19 cellular contexts compared by ENCODE assay signal in genomic region chr7:13021971-13022370, GRCh38.
"Had no signal": no experiment of that assay in that cellular context is flagged by ENCODE, and none has a peak within 500 bp of the region (broad histone marks: within the 10 kb centered on the region; RNA-seq: fewer than 3 reads in every experiment).

No MANE protein-coding gene starts in this region.

- H3K36me3 ChIP-seq: ovary, right atrium auricular region, suprapubic skin, thyroid gland had no signal

- H3K27ac Mint-ChIP-seq: dendritic cell treated with granulocyte-macrophage colony-stimulating factor and Interleukin-4, amounts not matched to agents 40 ng/mL and 50 ng/mL, for 4 days; naive thymus-derived CD4-positive, alpha-beta T cell; type B pancreatic cell had no signal

- H3K9me3 Mint-ChIP-seq: dendritic cell treated with granulocyte-macrophage colony-stimulating factor and Interleukin-4, amounts not matched to agents 40 ng/mL and 50 ng/mL, for 4 days; type B pancreatic cell had no signal

- H3K4me3 Mint-ChIP-seq: dendritic cell treated with granulocyte-macrophage colony-stimulating factor and Interleukin-4, amounts not matched to agents 40 ng/mL and 50 ng/mL, for 4 days; naive thymus-derived CD4-positive, alpha-beta T cell; nephron progenitor cell; type B pancreatic cell had no signal

- H3K27me3 Mint-ChIP-seq: dendritic cell treated with granulocyte-macrophage colony-stimulating factor and Interleukin-4, amounts not matched to agents 40 ng/mL and 50 ng/mL, for 4 days; type B pancreatic cell had no signal

- H3K36me3 Mint-ChIP-seq: naive thymus-derived CD4-positive, alpha-beta T cell; type B pancreatic cell had no signal

- ATAC-seq: foreskin keratinocyte; left lobe of liver; naive thymus-derived CD4-positive, alpha-beta T cell; stimulated activated naive CD8-positive, alpha-beta T cell treated with anti-CD3 and anti-CD28 coated beads, Interleukin-15, Interleukin-2, amounts not matched to agents 100 U/mL and 50 U/mL, for 24 hours had no signal

- H3K27ac ChIP-seq: foreskin keratinocyte, ovary, right atrium auricular region, suprapubic skin, thyroid gland had no signal

- H3K4me3 ChIP-seq: ovary, right atrium auricular region, suprapubic skin, thyroid gland had no signal

- H3K27me3 ChIP-seq: foreskin keratinocyte, ovary, right atrium auricular region, suprapubic skin, thyroid gland had no signal

- H3K4me1 ChIP-seq: right atrium auricular region, thyroid gland had no signal

- DNase-seq: erythroblast; foreskin keratinocyte; head of caudate nucleus; hypothalamus; islet precursor cell; mammary epithelial cell; naive thymus-derived CD4-positive, alpha-beta T cell; nephron progenitor cell; nucleus accumbens; ovary; small intestine; stimulated activated CD4-positive, alpha-beta T cell treated with anti-CD3 and anti-CD28 coated beads, Interleukin-2, amount 100 ng/mL, for 48 hours; stimulated activated naive CD8-positive, alpha-beta T cell treated with anti-CD3 and anti-CD28 coated beads, Interleukin-15, Interleukin-2, amounts not matched to agents 100 U/mL and 50 U/mL, for 24 hours; thyroid gland had no signal

- H3K9me3 ChIP-seq: ovary, right atrium auricular region, suprapubic skin, thyroid gland had no signal
